Comparison of ENCODE assay signal across 9 cellular contexts in the genomic region with DNA sequence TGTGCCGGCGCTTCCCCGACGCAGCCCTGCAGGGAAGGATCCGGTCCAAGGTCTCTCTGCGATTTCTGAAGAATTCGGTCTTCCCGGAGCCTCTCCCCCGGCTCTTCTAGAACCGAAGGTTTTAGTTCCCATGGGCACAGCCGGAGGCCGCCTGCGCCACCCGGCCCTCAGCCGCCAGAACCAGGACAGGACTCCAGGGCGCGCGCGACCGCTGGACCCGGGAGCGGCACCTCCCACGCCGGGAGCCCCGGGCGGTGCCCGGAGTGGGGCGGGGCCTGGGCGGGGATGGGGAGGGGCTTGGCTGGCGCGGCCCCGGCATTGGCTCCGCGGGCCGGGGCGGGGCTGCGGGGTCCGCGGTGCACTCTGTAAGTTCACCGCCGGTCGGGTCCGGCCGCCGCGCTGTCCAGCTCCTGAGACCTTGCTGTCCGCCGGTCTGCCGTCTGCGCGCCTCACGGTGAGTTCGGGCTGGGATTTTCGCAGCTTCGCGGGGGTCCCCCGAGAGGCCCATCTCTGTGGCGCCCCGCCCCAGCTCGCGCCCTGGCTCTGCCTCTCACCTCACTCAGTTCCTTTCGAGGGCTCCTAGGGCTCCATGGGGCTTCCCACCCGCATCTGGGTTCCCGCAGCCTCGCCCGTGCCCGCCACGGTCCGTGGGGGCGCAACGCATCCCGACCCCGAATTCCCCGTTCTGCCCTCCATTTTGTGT. TPM values are rescaled to one million over a fixed set of nuclear protein-coding genes. Genes with fewer than 3 reads are reported as not detected.
DNase-seq lines count a peak whose midpoint lies in the region; ATAC-seq, FAIRE-seq and TF ChIP-seq lines count a peak whose summit lies in the region.
"Had no signal": no experiment of that assay in that cellular context is flagged by ENCODE, and none has a peak within 500 bp of the region (broad histone marks: within the 10 kb centered on the region; RNA-seq: fewer than 3 reads in every experiment).

A gene with protein sequence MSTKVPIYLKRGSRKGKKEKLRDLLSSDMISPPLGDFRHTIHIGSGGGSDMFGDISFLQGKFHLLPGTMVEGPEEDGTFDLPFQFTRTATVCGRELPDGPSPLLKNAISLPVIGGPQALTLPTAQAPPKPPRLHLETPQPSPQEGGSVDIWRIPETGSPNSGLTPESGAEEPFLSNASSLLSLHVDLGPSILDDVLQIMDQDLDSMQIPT (plus strand): TSS at position 366 of the 703 bp plus-strand sequence. CDS start 6,033 bp downstream, outside the sequence.

- no peaks in the 10 kb centered on the region for H3K36me3 Mint-ChIP-seq in nephron (ENCODE audit: low read depth)

- H3K9me3 Mint-ChIP-seq in nephron, result no peaks in the 10 kb centered on the region

- H3K27ac ChIP-seq in C4-2B (peak within 1 kb of the TSS; percentile 93), HL-60 (replicated peaks) (no peak within 1 kb of the TSS)

- H3K27me3 ChIP-seq in HL-60 (ENCODE audit: insufficient read depth, poor library complexity, severe bottlenecking), result peaks cover 3% of the 10 kb centered on the region

- ATAC-seq in GM19372 (IDR thresholded peaks at IDR 0.05; ENCODE audit: low read depth, unreplicated experiment), result peak; percentile 73
- ATAC-seq in stimulated activated naive CD8-positive, alpha-beta T cell treated with anti-CD3 and anti-CD28 coated beads, Interleukin-15, Interleukin-2, amounts not matched to agents 100 U/mL and 50 U/mL, for 24 hours, result peak; percentile 89

- H3K4me1 Mint-ChIP-seq in nephron, result peaks cover 46% of the 10 kb centered on the region

- H3K27ac Mint-ChIP-seq in nephron, result peak within 1 kb of the TSS; percentile 79 to 90 (median 81)

- TF ChIP-seq CTCF in C4-2B (conservative IDR thresholded peaks at IDR 0.05) (no peak), HL-60 (IDR thresholded peaks at IDR 0.05; ENCODE audit: insufficient read depth, low read length) (no peak), fibroblast of the aortic adventitia (IDR thresholded peaks at IDR 0.05; ENCODE audit: insufficient read depth, low read length) (no peak), nephron (IDR thresholded peaks at IDR 0.05; ENCODE audit: unreplicated experiment in 3 of 3) (no peak)

- no peak for FAIRE-seq in RCC 7860 (lab: Jason Lieb, UNC)
- FAIRE-seq: endometrium had no signal

- H3K4me3 Mint-ChIP-seq in nephron, result peak within 1 kb of the TSS; percentile 85 to 91 (median 89)

- H3K4me3 ChIP-seq in HL-60 (replicated peaks; ENCODE audit: insufficient read depth, low read length) (peak within 1 kb of the TSS; percentile 78), fibroblast of the aortic adventitia (ENCODE audit: low read depth, low read length) (peak within 1 kb of the TSS; percentile 95)

- peaks cover 4% of the 10 kb centered on the region for H3K27me3 Mint-ChIP-seq in nephron (ENCODE audit: low read depth)

- DNase-seq in HL-60 (ENCODE audit: low read depth in 1 of 2, low spot score in 1 of 2) (peak; percentile 52 to 61), RCC 7860 (ENCODE audit: low spot score) (peak; percentile 60), fibroblast of the aortic adventitia (ENCODE audit: low read depth) (peak; percentile 78)
- DNase-seq in activated effector memory CD4-positive, alpha-beta T cell treated with Interleukin-2 at 50 U/mL for 16 hours, result peak; percentile 70
- peak; percentile 85 for DNase-seq in stimulated activated naive CD8-positive, alpha-beta T cell treated with anti-CD3 and anti-CD28 coated beads, Interleukin-15, Interleukin-2, amounts not matched to agents 100 U/mL and 50 U/mL, for 24 hours

RNA-seq across cellular contexts. Expression of the gene that starts here (rescaled TPM):
- total RNA-seq in fibroblast of the aortic adventitia (ENCODE audit: low replicate concordance), result 4.7 and 28.0 TPM in 2 replicates
